In the genomic region with DNA sequence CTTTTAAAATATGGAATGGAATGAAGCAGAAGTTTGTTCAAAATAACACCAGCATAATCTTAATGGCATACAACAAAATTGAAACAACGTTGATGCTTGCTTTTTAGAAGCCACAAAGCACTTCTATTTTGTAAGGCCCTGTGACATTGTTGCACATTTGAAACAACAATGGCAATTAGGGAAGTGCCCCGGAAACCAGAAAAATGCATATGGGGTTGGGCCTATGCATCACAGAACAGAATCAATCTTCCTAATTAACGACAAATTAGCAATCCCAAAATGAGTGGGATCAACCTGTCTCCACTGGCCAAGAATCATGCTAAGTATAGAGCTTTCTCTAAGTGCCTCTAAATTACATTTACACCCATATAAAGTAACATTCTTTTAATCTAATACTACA, we compare ENCODE assay signal across 17 cellular contexts.
DNase-seq lines count a peak whose midpoint lies in the region; ATAC-seq, FAIRE-seq and TF ChIP-seq lines count a peak whose summit lies in the region.
"Had no signal": no experiment of that assay in that cellular context is flagged by ENCODE, and none has a peak within 500 bp of the region (broad histone marks: within the 10 kb centered on the region; RNA-seq: fewer than 3 reads in every experiment).

No MANE protein-coding gene starts in this region.

- TF ChIP-seq CTCF in GM12878 (IDR thresholded peaks at IDR 0.05 in 2 of 3, conservative IDR thresholded peaks at IDR 0.05 in 1 of 3; ENCODE audit: control insufficient read depth in 2 of 3, extremely low read depth in 1 of 3, insufficient read depth in 1 of 3, low read depth in 3 of 3, low read length in 3 of 3) (no peak), mesothelial cell of epicardium (IDR thresholded peaks at IDR 0.05; ENCODE audit: unreplicated experiment) (no peak), type B pancreatic cell (conservative IDR thresholded peaks at IDR 0.05) (no peak)

- peaks cover 29% of the 10 kb centered on the region for H3K36me3 Mint-ChIP-seq in mesothelial cell of epicardium
- peaks cover 57% of the 10 kb centered on the region for H3K36me3 Mint-ChIP-seq in type B pancreatic cell
- H3K36me3 Mint-ChIP-seq: CD4-positive, alpha-beta memory T cell had no signal

- H3K4me2 ChIP-seq in GM12878 (ENCODE audit: control insufficient read depth, insufficient read depth) (no peak overlapping the region), trophoblast cell (ENCODE audit: low read length) (no peak overlapping the region)

- H3K27me3 Mint-ChIP-seq in mesothelial cell of epicardium (ENCODE audit: low read depth) (no peaks in the 10 kb centered on the region), type B pancreatic cell (no peaks in the 10 kb centered on the region)
- H3K27me3 Mint-ChIP-seq: CD4-positive, alpha-beta memory T cell had no signal

- no peak overlapping the region for H3K4me3 Mint-ChIP-seq in mesothelial cell of epicardium
- no peak overlapping the region for H3K4me3 Mint-ChIP-seq in type B pancreatic cell
- H3K4me3 Mint-ChIP-seq: CD4-positive, alpha-beta memory T cell had no signal

- no peak overlapping the region for H2BK12ac ChIP-seq in trophoblast cell (ENCODE audit: low read length)

- ATAC-seq in GM12878, result peak; percentile 58

- FAIRE-seq in H54 (lab: Jason Lieb, UNC) (peak; percentile 41), GM12878 (lab: Jason Lieb, UNC) (no peak)
- FAIRE-seq: G401.6, GM18507 had no signal

- SMC1A ChIA-PET in GM12878 (lab: Charles Lee; ENCODE audit: uncharacterized antibody, unreplicated experiment), result interaction anchor here (1.8 kb wide), 1 partner anchor 10 kb away, joined by 8 read pairs; no protein-coding TSS in a partner anchor

- H3K9ac ChIP-seq in GM12878 (ENCODE audit: control insufficient read depth, insufficient read depth, low read length) (no peak overlapping the region), trophoblast cell (ENCODE audit: low read length) (no peak overlapping the region)

- H3K14ac ChIP-seq in trophoblast cell (ENCODE audit: low read length), result no peak overlapping the region

- no peak overlapping the region for H3K4me3 ChIP-seq in GM12878
- H3K4me3 ChIP-seq in trophoblast cell (ENCODE audit: low read depth, low read length), result no peak overlapping the region

- H3K9me3 ChIP-seq in GM12878 (replicated peaks; ENCODE audit: control insufficient read depth, insufficient read depth, low read length) (no peaks in the 10 kb centered on the region), trophoblast cell (ENCODE audit: insufficient read depth, low read depth, low read length) (no peaks in the 10 kb centered on the region)

- H4K20me1 ChIP-seq in GM12878 (ENCODE audit: control insufficient read depth, insufficient read depth), result no peaks in the 10 kb centered on the region

- H3K4me1 Mint-ChIP-seq in mesothelial cell of epicardium (peaks cover 57% of the 10 kb centered on the region), type B pancreatic cell (ENCODE audit: unreplicated experiment) (peaks cover 24% of the 10 kb centered on the region)
- H3K4me1 Mint-ChIP-seq: CD4-positive, alpha-beta memory T cell had no signal

- no peak overlapping the region for H3K4ac ChIP-seq in trophoblast cell (ENCODE audit: low read depth, low read length)

- no peaks in the 10 kb centered on the region for H3K4me1 ChIP-seq in GM12878 (ENCODE audit: control insufficient read depth, insufficient read depth, low read length)
- no peaks in the 10 kb centered on the region for H3K4me1 ChIP-seq in trophoblast cell (ENCODE audit: control insufficient read depth in 1 of 2, insufficient read depth in 2 of 2, low read length in 2 of 2)

- no peaks in the 10 kb centered on the region for H3K79me1 ChIP-seq in trophoblast cell (ENCODE audit: low read length)

- RAD21 ChIA-PET in GM12878 (lab: Charles Lee; ENCODE audit: unreplicated experiment), result interaction anchor here (1.3 kb wide), 1 partner anchor 164 kb away, joined by 4 read pairs; no protein-coding TSS in a partner anchor

- no peak overlapping the region for H4K8ac ChIP-seq in trophoblast cell (ENCODE audit: low read depth, low read length)

- no peak overlapping the region for H2BK120ac ChIP-seq in trophoblast cell (ENCODE audit: insufficient read depth, low read length, poor library complexity)

- H3K9me3 Mint-ChIP-seq in mesothelial cell of epicardium (peaks cover 11% of the 10 kb centered on the region), type B pancreatic cell (no peaks in the 10 kb centered on the region)

- POLR2A ChIA-PET in GM12878 (lab: Charles Lee), result no interaction called here

- 60% methylated on average over 3 of the region's 3 CpGs for WGBS in GM12878 (ENCODE audit: insufficient coverage, insufficient replicate concordance, low lambda C conversion rate, missing lambda C conversion rate)
- no CpG with 5 or more reads among the region's 3 CpGs for WGBS in trophoblast cell (ENCODE audit: extremely low coverage, insufficient coverage, insufficient read length)

- H4K91ac ChIP-seq in trophoblast cell (ENCODE audit: low read depth, low read length), result no peak overlapping the region

- no peak overlapping the region for H3K27ac ChIP-seq in GM12878 (ENCODE audit: control insufficient read depth, insufficient read depth)
- no peak overlapping the region for H3K27ac ChIP-seq in trophoblast cell (ENCODE audit: low read depth, low read length)

- H4K12ac ChIP-seq in trophoblast cell (ENCODE audit: low read depth, low read length), result no peak overlapping the region

- H2AK5ac ChIP-seq in trophoblast cell (ENCODE audit: low read length), result no peak overlapping the region

- peak overlapping the region; percentile 72 for H3K27ac Mint-ChIP-seq in mesothelial cell of epicardium
- no peak overlapping the region for H3K27ac Mint-ChIP-seq in type B pancreatic cell
- H3K27ac Mint-ChIP-seq: CD4-positive, alpha-beta memory T cell had no signal

- H2AFZ ChIP-seq in GM12878 (ENCODE audit: control insufficient read depth, low read depth, low read length) (no peak overlapping the region), trophoblast cell (ENCODE audit: insufficient read depth, low read length, poor library complexity) (no peak overlapping the region)

- TF ChIP-seq RAD21 in GM12878 (IDR thresholded peaks at IDR 0.05; ENCODE audit: insufficient read depth, low read depth, low read length), result no peak

- no peak for TF ChIP-seq EP300 in GM12878 (IDR thresholded peaks at IDR 0.05; ENCODE audit: borderline replicate concordance in 1 of 2, control insufficient read depth in 1 of 2, low read depth in 2 of 2, low read length in 2 of 2)

- H3K36me3 ChIP-seq in GM12878 (ENCODE audit: control insufficient read depth in 2 of 2, insufficient read depth in 2 of 2, low read length in 1 of 2), result no peaks in the 10 kb centered on the region
- no peaks in the 10 kb centered on the region for H3K36me3 ChIP-seq in trophoblast cell (ENCODE audit: control insufficient read depth in 1 of 2, insufficient read depth in 2 of 2, low read length in 2 of 2)

- TF ChIP-seq POLR2A in H54 (IDR thresholded peaks at IDR 0.05; ENCODE audit: low read depth, low read length) (no peak), GM12878 (IDR thresholded peaks at IDR 0.05; ENCODE audit: low read depth, low read length) (no peak)

- in situ Hi-C loops in GM12878 (cut with MboI), result no loop called here

- H2BK5ac ChIP-seq in trophoblast cell (ENCODE audit: low read depth, low read length, poor library complexity), result no peak overlapping the region

- no peaks in the 10 kb centered on the region for H3K27me3 ChIP-seq in GM12878 (replicated peaks in 1 of 2; ENCODE audit: control insufficient read depth in 2 of 2, insufficient read depth in 2 of 2, low read length in 1 of 2)
- H3K27me3 ChIP-seq in trophoblast cell (ENCODE audit: insufficient read depth, low read length), result no peaks in the 10 kb centered on the region

- CTCF ChIA-PET in GM12878 (lab: Yijun Ruan, JAX), result no interaction called here

- no peak overlapping the region for H3K18ac ChIP-seq in trophoblast cell (ENCODE audit: low read length)

- H3K79me2 ChIP-seq in GM12878 (ENCODE audit: control insufficient read depth, insufficient read depth, low read length) (no peaks in the 10 kb centered on the region), trophoblast cell (ENCODE audit: control insufficient read depth, insufficient read depth, low read length, poor library complexity) (no peaks in the 10 kb centered on the region)

- no peak overlapping the region for H3K23ac ChIP-seq in trophoblast cell (ENCODE audit: low read length)

- BruUV-seq in GM12878 (replicated peaks; lab: Mats Ljungman, UMichigan), result no TSS peak

- DNase-seq in H54 (ENCODE audit: insufficient read length, low spot score) (no peak), GM12878 (ENCODE audit: low read depth, low spot score) (no peak), mesothelial cell of epicardium (ENCODE audit: low spot score in 2 of 2, unreplicated experiment in 2 of 2) (no peak), kidney glomerular epithelial cell (lab: John Stamatoyannopoulos, UW) (no peak), type B pancreatic cell (ENCODE audit: extremely low spot score, unreplicated experiment) (no peak), trophoblast cell (no peak)
- DNase-seq: C1 segment of cervical spinal cord; Calu3; CD4-positive, alpha-beta memory T cell; COR-L47; DMS53; DMS79 treated with DMSO at 0.1 percent for 48 hours; GOT3; H7; HCEC 1CT had no signal

- intact Hi-C loops in GM12878 (cut with micrococcal nuclease; ENCODE audit: unreplicated experiment), result no loop called here

TF ChIP-seq in GM12878, 131 proteins besides CTCF, POLR2A, EP300 and RAD21 (continues in another document):
- TF ChIP-seq MYC (IDR thresholded peaks at IDR 0.05; ENCODE audit: insufficient read depth, insufficient read length, insufficient replicate concordance, low read length, severe bottlenecking) (no peak), MTA2 (IDR thresholded peaks at IDR 0.05; ENCODE audit: low read depth) (peak; percentile 77)
- TF ChIP-seq, protein P1, sequence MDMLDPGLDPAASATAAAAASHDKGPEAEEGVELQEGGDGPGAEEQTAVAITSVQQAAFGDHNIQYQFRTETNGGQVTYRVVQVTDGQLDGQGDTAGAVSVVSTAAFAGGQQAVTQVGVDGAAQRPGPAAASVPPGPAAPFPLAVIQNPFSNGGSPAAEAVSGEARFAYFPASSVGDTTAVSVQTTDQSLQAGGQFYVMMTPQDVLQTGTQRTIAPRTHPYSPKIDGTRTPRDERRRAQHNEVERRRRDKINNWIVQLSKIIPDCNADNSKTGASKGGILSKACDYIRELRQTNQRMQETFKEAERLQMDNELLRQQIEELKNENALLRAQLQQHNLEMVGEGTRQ (IDR thresholded peaks at IDR 0.05; ENCODE audit: borderline replicate concordance, low read depth, low read length), result no peak
- TF ChIP-seq, protein P2, sequence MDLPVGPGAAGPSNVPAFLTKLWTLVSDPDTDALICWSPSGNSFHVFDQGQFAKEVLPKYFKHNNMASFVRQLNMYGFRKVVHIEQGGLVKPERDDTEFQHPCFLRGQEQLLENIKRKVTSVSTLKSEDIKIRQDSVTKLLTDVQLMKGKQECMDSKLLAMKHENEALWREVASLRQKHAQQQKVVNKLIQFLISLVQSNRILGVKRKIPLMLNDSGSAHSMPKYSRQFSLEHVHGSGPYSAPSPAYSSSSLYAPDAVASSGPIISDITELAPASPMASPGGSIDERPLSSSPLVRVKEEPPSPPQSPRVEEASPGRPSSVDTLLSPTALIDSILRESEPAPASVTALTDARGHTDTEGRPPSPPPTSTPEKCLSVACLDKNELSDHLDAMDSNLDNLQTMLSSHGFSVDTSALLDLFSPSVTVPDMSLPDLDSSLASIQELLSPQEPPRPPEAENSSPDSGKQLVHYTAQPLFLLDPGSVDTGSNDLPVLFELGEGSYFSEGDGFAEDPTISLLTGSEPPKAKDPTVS (IDR thresholded peaks at IDR 0.05; ENCODE audit: low read depth, low read length), result no peak
